ENCODE assay signal across 22 cellular contexts in the genomic region with DNA sequence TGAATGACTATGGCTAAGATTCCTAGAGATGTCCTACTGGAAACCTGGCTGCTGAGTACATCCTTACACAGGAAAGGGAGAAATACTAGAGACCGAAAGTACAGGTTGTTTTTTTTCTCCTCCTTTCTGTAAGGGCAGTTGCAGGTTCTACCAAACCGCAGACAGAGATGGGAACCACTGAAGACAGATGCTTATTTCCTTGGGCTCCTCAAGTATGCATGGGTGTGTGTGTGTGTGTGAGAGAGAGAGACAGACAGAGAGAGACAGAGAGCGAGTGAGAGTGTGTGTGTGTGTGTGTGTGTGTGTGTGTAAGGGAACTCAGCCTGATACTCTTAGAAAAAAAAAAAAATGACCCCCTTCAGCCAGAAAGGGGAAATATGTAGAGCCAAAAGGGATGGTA. TPM values are rescaled to one million over a fixed set of nuclear protein-coding genes. Genes with fewer than 3 reads are reported as not detected.
DNase-seq lines count a peak whose midpoint lies in the region; ATAC-seq, FAIRE-seq and TF ChIP-seq lines count a peak whose summit lies in the region.
"Had no signal": no experiment of that assay in that cellular context is flagged by ENCODE, and none has a peak within 500 bp of the region (broad histone marks: within the 10 kb centered on the region; RNA-seq: fewer than 3 reads in every experiment).

No MANE protein-coding gene starts in this region.

- CTCF ChIA-PET in IMR-90 (lab: Yijun Ruan, JAX) = interaction anchor here (1.2 kb wide), 1 partner anchor 11 kb away, joined by 3 read pairs; no protein-coding TSS in a partner anchor
- CTCF ChIA-PET in activated CD4-positive, alpha-beta memory T cell treated with anti-CD3 and anti-CD28 coated beads, Interleukin-2, amount 10 ng/mL, durations not matched to agents 7 days and 5 days (lab: Charles Lee) = interaction anchor here (0.7 kb wide), 1 partner anchor 1489 kb away, joined by 3 read pairs; no protein-coding TSS in a partner anchor

- H3K9ac ChIP-seq in IMR-90 (ENCODE audit: low read depth, low read length) = no peak overlapping the region

- H3K9me2 ChIP-seq in GM23338 (ENCODE audit: insufficient read depth) = no peaks in the 10 kb centered on the region

- no peak overlapping the region for H2AK5ac ChIP-seq in IMR-90 (ENCODE audit: low read depth, low read length)

- DNase-seq in GM23338 (ENCODE audit: low spot score) = peak; percentile 4
- no peak for DNase-seq in IMR-90
- no peak for DNase-seq in glutamatergic neuron
- DNase-seq in osteocyte (ENCODE audit: extremely low spot score, unreplicated experiment) = no peak
- no peak for DNase-seq in GM12891 (ENCODE audit: insufficient read length, low spot score)
- DNase-seq in activated CD8-positive, alpha-beta memory T cell treated with anti-CD3 and anti-CD28 coated beads, Interleukin-2, amount 50 U/mL, for 4 hours = no peak
- no peak for DNase-seq in foreskin keratinocyte
- no peak for DNase-seq in activated CD4-positive, alpha-beta memory T cell treated with anti-CD3 and anti-CD28 coated beads, Interleukin-2, amount 10 ng/mL, durations not matched to agents 7 days and 5 days
- DNase-seq: BE2C, GOT3, MM.1S, NCI-H1092, NCI-H1436, NCI-H187 treated with DMSO at 0.1 percent for 48 hours, NCI-H2107, NCI-H69, SHP77 treated with DMSO at 0.1 percent for 48 hours had no signal

- TF ChIP-seq RAD21 in IMR-90 (IDR thresholded peaks at IDR 0.05; ENCODE audit: low read length) = no peak

- POLR2A ChIA-PET in IMR-90 (lab: Charles Lee; ENCODE audit: unreplicated experiment) = no interaction called here
- POLR2A ChIA-PET in activated CD4-positive, alpha-beta memory T cell treated with anti-CD3 and anti-CD28 coated beads, Interleukin-2, amount 10 ng/mL, durations not matched to agents 7 days and 5 days (lab: Charles Lee) = no interaction called here

- H3K14ac ChIP-seq in IMR-90 (replicated peaks; ENCODE audit: low read depth, low read length) = no peak overlapping the region

- H3K27ac ChIP-seq in GM23338 (ENCODE audit: low read depth) (no peak overlapping the region), IMR-90 (ENCODE audit: insufficient read depth, low read length) (no peak overlapping the region), foreskin keratinocyte (no peak overlapping the region)
- H3K27ac ChIP-seq: RWPE1, SK-N-MC had no signal

- ATAC-seq in GM23338 = no peak; the same call in 2 of the 3 replicates
- ATAC-seq in IMR-90 (ENCODE audit: low read depth) = no peak
- no peak for ATAC-seq in foreskin keratinocyte
- ATAC-seq: GM12878, HCT116 had no signal

- no peaks in the 10 kb centered on the region for H3K4me1 Mint-ChIP-seq in GM23338
- peaks cover 2% of the 10 kb centered on the region for H3K4me1 Mint-ChIP-seq in glutamatergic neuron (ENCODE audit: low read depth, unreplicated experiment)
- peaks cover 30% of the 10 kb centered on the region for H3K4me1 Mint-ChIP-seq in osteocyte (ENCODE audit: unreplicated experiment)
- H3K4me1 Mint-ChIP-seq in activated CD4-positive, alpha-beta memory T cell treated with anti-CD3 and anti-CD28 coated beads, Interleukin-2, amount 10 ng/mL, durations not matched to agents 7 days and 5 days = peaks cover 2% of the 10 kb centered on the region

- no TSS peak for BruUV-seq in IMR-90 (replicated peaks; lab: Mats Ljungman, UMichigan)

- H3K79me2 ChIP-seq in GM23338 (replicated peaks; ENCODE audit: insufficient read depth) = peaks cover 46% of the 10 kb centered on the region

- peaks cover 22 to 67% of the 10 kb centered on the region in 2 experiments for H3K79me1 ChIP-seq in IMR-90 (ENCODE audit: low read depth in 1 of 2, low read length in 2 of 2)

- H3K36me3 Mint-ChIP-seq in GM23338 (ENCODE audit: low read depth) = no peaks in the 10 kb centered on the region
- no peaks in the 10 kb centered on the region for H3K36me3 Mint-ChIP-seq in glutamatergic neuron (ENCODE audit: unreplicated experiment)
- peaks cover 25% of the 10 kb centered on the region for H3K36me3 Mint-ChIP-seq in osteocyte (ENCODE audit: unreplicated experiment)
- H3K36me3 Mint-ChIP-seq in activated CD4-positive, alpha-beta memory T cell treated with anti-CD3 and anti-CD28 coated beads, Interleukin-2, amount 10 ng/mL, durations not matched to agents 7 days and 5 days (ENCODE audit: low read depth) = peaks cover 11% of the 10 kb centered on the region

- H3K4me2 ChIP-seq in GM23338 (no peak overlapping the region), IMR-90 (ENCODE audit: low read depth, low read length) (no peak overlapping the region)

- H2BK120ac ChIP-seq in IMR-90 (ENCODE audit: low read depth, low read length) = no peak overlapping the region

- FAIRE-seq in GM12891 (lab: Jason Lieb, UNC) = no peak
- FAIRE-seq: D721Med, GM12878 had no signal

- TF ChIP-seq POLR2A in IMR-90 (IDR thresholded peaks at IDR 0.05; ENCODE audit: low read depth, low read length) = no peak
- no peak for TF ChIP-seq POLR2A in GM12891 (IDR thresholded peaks at IDR 0.05; ENCODE audit: low read depth, low read length)

- H2BK15ac ChIP-seq in IMR-90 (ENCODE audit: low read depth, low read length) = no peak overlapping the region

- H3K18ac ChIP-seq in IMR-90 (ENCODE audit: low read depth, low read length) = no peak overlapping the region

- H3K27me3 Mint-ChIP-seq in GM23338 (ENCODE audit: insufficient read depth, low read depth, poor library complexity) = peaks cover 7% of the 10 kb centered on the region
- H3K27me3 Mint-ChIP-seq in glutamatergic neuron (ENCODE audit: unreplicated experiment) = no peaks in the 10 kb centered on the region
- H3K27me3 Mint-ChIP-seq in osteocyte (ENCODE audit: unreplicated experiment) = no peaks in the 10 kb centered on the region
- H3K27me3 Mint-ChIP-seq in activated CD4-positive, alpha-beta memory T cell treated with anti-CD3 and anti-CD28 coated beads, Interleukin-2, amount 10 ng/mL, durations not matched to agents 7 days and 5 days = no peaks in the 10 kb centered on the region

- H3K4me3 ChIP-seq in GM23338 = no peak overlapping the region
- no peak overlapping the region for H3K4me3 ChIP-seq in IMR-90 (ENCODE audit: insufficient read depth, low read depth, low read length)
- H3K4me3 ChIP-seq: GM12878, SK-N-MC had no signal

- H3K36me3 ChIP-seq in GM23338 (ENCODE audit: insufficient read depth) = no peaks in the 10 kb centered on the region
- peaks cover 3% of the 10 kb centered on the region for H3K36me3 ChIP-seq in IMR-90 (ENCODE audit: control insufficient read depth, insufficient read depth, low read length)

- no peaks in the 10 kb centered on the region for H3F3A ChIP-seq in GM23338 (replicated peaks; ENCODE audit: low read depth)

- no peaks in the 10 kb centered on the region for H3K9me3 ChIP-seq in IMR-90 (ENCODE audit: control insufficient read depth, insufficient read depth, low read length)
- H3K9me3 ChIP-seq: BE2C had no signal

- H4K20me1 ChIP-seq in GM23338 (replicated peaks; ENCODE audit: insufficient read depth) = peaks cover 3% of the 10 kb centered on the region; the same call in 1 of the 2 replicates
- peaks cover 56% of the 10 kb centered on the region for H4K20me1 ChIP-seq in IMR-90 (ENCODE audit: insufficient read depth, low read length)

- H3K27me3 ChIP-seq in GM23338 (ENCODE audit: insufficient read depth) = no peaks in the 10 kb centered on the region
- H3K27me3 ChIP-seq in IMR-90 (ENCODE audit: control insufficient read depth, insufficient read depth, low read length) = no peaks in the 10 kb centered on the region
- no peaks in the 10 kb centered on the region for H3K27me3 ChIP-seq in foreskin keratinocyte
- H3K27me3 ChIP-seq: BE2C had no signal

- H3K56ac ChIP-seq in IMR-90 (ENCODE audit: extremely low read depth, insufficient read depth, low read length) = no peak overlapping the region

- H3K27ac Mint-ChIP-seq in GM23338 (no peak overlapping the region), glutamatergic neuron (ENCODE audit: unreplicated experiment) (peak overlapping the region; percentile 21), osteocyte (ENCODE audit: unreplicated experiment) (peak overlapping the region; percentile 9)
- no peak overlapping the region for H3K27ac Mint-ChIP-seq in activated CD4-positive, alpha-beta memory T cell treated with anti-CD3 and anti-CD28 coated beads, Interleukin-2, amount 10 ng/mL, durations not matched to agents 7 days and 5 days

- WGBS in IMR-90 (ENCODE audit: extremely low coverage in 2 of 2, insufficient read length in 1 of 2), 2 experiments = no CpG with 5 or more reads among the region's 3 CpGs

- in situ Hi-C loops in IMR-90 (cut with MboI; ENCODE audit: low sequenced_read_pairs) = no loop called here

- dilution Hi-C loops in IMR-90 (cut with HindIII; ENCODE audit: low sequenced_read_pairs, unreplicated experiment) = no loop called here

- H4K8ac ChIP-seq in IMR-90 (ENCODE audit: low read depth in 2 of 2, low read length in 2 of 2) = no peak overlapping the region

- no peak overlapping the region for H2AK9ac ChIP-seq in IMR-90 (replicated peaks; ENCODE audit: low read depth, low read length, poor library complexity)

- no peak overlapping the region for H2BK20ac ChIP-seq in IMR-90 (ENCODE audit: low read depth, low read length)

- no peak overlapping the region for H3K23ac ChIP-seq in IMR-90 (ENCODE audit: low read depth, low read length)

- intact Hi-C loops in IMR-90 (cut with micrococcal nuclease) = no loop called here

- H3K9me1 ChIP-seq in IMR-90 (ENCODE audit: insufficient read depth, low read length) = no peaks in the 10 kb centered on the region; the same call in 1 of the 2 replicates

- H3K4me3 Mint-ChIP-seq in GM23338 (no peak overlapping the region), glutamatergic neuron (ENCODE audit: unreplicated experiment) (no peak overlapping the region), osteocyte (ENCODE audit: unreplicated experiment) (no peak overlapping the region)
- H3K4me3 Mint-ChIP-seq in activated CD4-positive, alpha-beta memory T cell treated with anti-CD3 and anti-CD28 coated beads, Interleukin-2, amount 10 ng/mL, durations not matched to agents 7 days and 5 days = no peak overlapping the region

- H4K91ac ChIP-seq in IMR-90 (ENCODE audit: insufficient read depth, low read depth, low read length) = no peak overlapping the region

- H3K9me3 Mint-ChIP-seq in GM23338 = no peaks in the 10 kb centered on the region
- peaks cover under 1% of the 10 kb centered on the region for H3K9me3 Mint-ChIP-seq in glutamatergic neuron (ENCODE audit: unreplicated experiment)
- no peaks in the 10 kb centered on the region for H3K9me3 Mint-ChIP-seq in osteocyte (ENCODE audit: unreplicated experiment)
- H3K9me3 Mint-ChIP-seq in activated CD4-positive, alpha-beta memory T cell treated with anti-CD3 and anti-CD28 coated beads, Interleukin-2, amount 10 ng/mL, durations not matched to agents 7 days and 5 days = no peaks in the 10 kb centered on the region

- no peaks in the 10 kb centered on the region for H3K4me1 ChIP-seq in GM23338 (ENCODE audit: insufficient read depth)
- peaks cover 6% of the 10 kb centered on the region; the same call in 1 of the 2 replicates for H3K4me1 ChIP-seq in IMR-90 (ENCODE audit: control insufficient read depth, insufficient read depth, low read length)
- H3K4me1 ChIP-seq in foreskin keratinocyte = no peaks in the 10 kb centered on the region
- H3K4me1 ChIP-seq: BE2C had no signal

- no peak for TF ChIP-seq CTCF in GM23338 (conservative IDR thresholded peaks at IDR 0.05; ENCODE audit: low read depth in 2 of 2)
- no peak for TF ChIP-seq CTCF in IMR-90 (conservative IDR thresholded peaks at IDR 0.05; ENCODE audit: low read depth, low read length)
- no peak for TF ChIP-seq CTCF in glutamatergic neuron (IDR thresholded peaks at IDR 0.05; ENCODE audit: partially characterized antibody, unreplicated experiment)
- TF ChIP-seq CTCF in osteocyte (IDR thresholded peaks at IDR 0.05) = no peak
- TF ChIP-seq CTCF in foreskin keratinocyte (conservative IDR thresholded peaks at IDR 0.05) = no peak

- peak overlapping the region; percentile 53 for H2BK5ac ChIP-seq in IMR-90 (ENCODE audit: low read depth, low read length, poor library complexity, severe bottlenecking)

- H4K5ac ChIP-seq in IMR-90 (ENCODE audit: low read depth, low read length) = no peak overlapping the region

- H2AFZ ChIP-seq in GM23338 = no peak overlapping the region
- H2AFZ ChIP-seq in IMR-90 (replicated peaks; ENCODE audit: low read length, poor library complexity) = no peak overlapping the region

- no peak overlapping the region for H3K4ac ChIP-seq in IMR-90 (ENCODE audit: low read depth, low read length)

RNA-seq across cellular contexts. Expression of gene MAP4K5, which starts 42.5 kb away (rescaled TPM):
- 67.5 and 71.4 TPM in 2 replicates for total RNA-seq in GM23338 (2014; rRNA removed; shearing (Covaris generic))
- polyA plus RNA-seq in GM23338 (2016; fragmentation: Nextera tagmentation; extraction: Ambion mirVana) = 49.7 and 74.6 TPM in 2 replicates
- 46.1 and 66.1 TPM in 2 replicates for total RNA-seq in IMR-90 (2012; rRNA removed)
- polyA plus RNA-seq in IMR-90 (2012; rRNA removed) = 27.5 and 33.1 TPM in 2 replicates
- 74.9 and 171 TPM in 2 replicates for polyA plus RNA-seq in IMR-90 (2012; cell fraction: cytosol; rRNA removed)
- polyA plus RNA-seq in IMR-90 (2012; cell fraction: nucleus; rRNA removed; ENCODE audit: low replicate concordance) = 104 and 109 TPM in 2 replicates
- 99.5 TPM for total RNA-seq in glutamatergic neuron (ENCODE audit: unreplicated experiment)
- total RNA-seq in osteocyte = 113 and 123 TPM in 2 replicates
- 7.8 TPM for polyA plus RNA-seq in GM12891 (2012; ENCODE audit: low read depth, missing spikeins)
- total RNA-seq in foreskin keratinocyte = 35.8 and 38.9 TPM in 2 replicates
- 8.9 and 11.5 TPM in 2 replicates for polyA plus RNA-seq in foreskin keratinocyte
- total RNA-seq in activated CD4-positive, alpha-beta memory T cell treated with anti-CD3 and anti-CD28 coated beads, Interleukin-2, amount 10 ng/mL, durations not matched to agents 7 days and 5 days = 10 to 100 TPM; 22.0 TPM

Comparison
In these comparisons a context has a peak if more than half of its experiments do, and no peak if none do; other contexts are left out.
1. H3K27ac Mint-ChIP-seq: peak in glutamatergic neuron (single experiment) and osteocyte (single experiment); none in GM23338 (single experiment) and activated CD4-positive, alpha-beta memory T cell treated with anti-CD3 and anti-CD28 coated beads, Interleukin-2, amount 10 ng/mL, durations not matched to agents 7 days and 5 days (single experiment).